In the genomic region with DNA sequence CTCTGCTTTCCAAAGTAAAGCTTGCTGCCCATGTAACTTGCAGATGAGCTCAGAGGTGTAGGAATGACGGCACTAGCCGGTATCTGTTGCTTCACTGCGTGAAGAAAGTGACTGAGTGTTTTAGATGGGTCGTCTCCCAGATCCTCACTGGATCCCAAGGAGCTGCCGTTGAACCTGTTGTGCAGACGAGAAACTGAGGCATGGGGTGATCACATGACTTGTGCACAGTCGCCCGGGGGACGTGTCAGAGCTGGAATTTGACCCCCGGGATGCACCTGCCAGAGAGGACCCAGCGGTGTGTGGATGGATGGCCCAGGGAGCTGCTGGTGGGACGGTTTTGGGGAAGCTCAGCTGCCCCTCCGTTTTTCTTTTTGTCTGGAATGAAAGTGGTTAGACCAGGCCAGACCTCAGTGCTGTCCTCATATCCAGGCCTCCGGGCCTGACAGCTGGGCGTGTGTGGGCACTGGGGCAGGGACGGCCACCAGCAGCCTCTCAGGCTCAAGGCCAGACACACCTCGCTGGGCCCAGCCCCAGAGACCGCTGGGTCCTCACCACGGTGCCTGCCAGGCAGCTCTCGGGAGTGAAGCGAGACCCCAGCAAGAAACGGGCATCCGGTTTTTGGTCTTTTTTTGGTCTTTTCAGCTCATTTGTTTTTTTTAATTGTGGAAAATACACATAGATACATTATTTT, we compare ENCODE assay signal across 1 cellular context.
A peak's percentile ranks its signal among the peaks of the same experiment; 100 is the strongest.
TF ChIP-seq lines count a peak whose summit lies in the region.

No MANE protein-coding gene starts in this region.

TF ChIP-seq in K562, 482 proteins besides CTCF, POLR2A, EP300 and RAD21:
- TF ChIP-seq ZNF436 (CRISPR knock-in tag; IDR thresholded peaks at IDR 0.05) (no peak), MLLT1 (IDR thresholded peaks at IDR 0.05) (no peak), TFE3 (CRISPR knock-in tag; IDR thresholded peaks at IDR 0.05) (peak; percentile 55), POLR2G (IDR thresholded peaks at IDR 0.05; ENCODE audit: low read depth, low read length) (0 out of 2 replicates have a peak, but pooled peaks have one; percentile 28)
